ENCODE assay signal across 13 cellular contexts in the genomic region with DNA sequence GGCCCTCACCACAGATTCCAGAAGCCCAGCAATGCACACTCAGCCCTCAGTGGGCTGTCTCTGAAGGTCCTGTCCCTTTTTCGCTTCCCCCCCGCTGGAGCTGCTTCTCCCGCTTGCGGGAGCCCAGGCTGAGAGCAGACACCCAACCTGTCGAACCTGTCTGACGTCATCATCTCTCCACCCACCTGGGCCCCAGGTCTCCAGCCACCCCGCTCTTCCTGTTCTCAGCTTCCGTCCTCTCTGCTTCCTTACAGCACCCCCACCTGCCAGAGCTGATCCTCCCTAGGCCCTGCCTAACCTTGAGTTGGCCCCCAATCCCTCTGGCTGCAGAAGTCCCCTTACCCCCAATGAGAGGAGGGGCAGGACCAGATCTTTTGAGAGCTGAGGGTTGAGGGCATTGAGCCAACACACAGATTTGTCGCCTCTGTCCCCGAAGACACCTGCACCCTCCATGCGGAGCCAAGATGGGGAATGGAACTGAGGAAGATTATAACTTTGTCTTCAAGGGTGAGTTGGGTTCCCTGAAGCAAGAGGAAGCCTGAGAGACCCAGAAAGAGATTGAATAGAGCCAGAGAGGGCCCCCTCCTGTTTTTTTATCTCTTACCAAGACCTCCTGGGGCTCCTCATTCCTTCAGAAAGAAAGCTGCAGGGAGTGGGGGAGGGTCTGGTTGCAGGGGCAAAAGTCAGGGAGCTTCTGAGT. TPM values are rescaled to one million over a fixed set of nuclear protein-coding genes. Genes with fewer than 3 reads are reported as not detected.
DNase-seq lines count a peak whose midpoint lies in the region; ATAC-seq, FAIRE-seq and TF ChIP-seq lines count a peak whose summit lies in the region.
"Had no signal": no experiment of that assay in that cellular context is flagged by ENCODE, and none has a peak within 500 bp of the region (broad histone marks: within the 10 kb centered on the region; RNA-seq: fewer than 3 reads in every experiment).

A gene (plus strand): TSS at position 224 of the 700 bp plus-strand sequence. CDS start 241 bp downstream, at position 465.

- H3K27me3 Mint-ChIP-seq in activated T-cell treated with anti-CD3 and anti-CD28 coated beads, Interleukin-2, amount 50 U/mL, for 24 hours = no peaks in the 10 kb centered on the region
- H3K27me3 Mint-ChIP-seq in WTC11 (ENCODE audit: low read depth) (no peaks in the 10 kb centered on the region), type B pancreatic cell (no peaks in the 10 kb centered on the region)

- H3K9me3 ChIP-seq in kidney (ENCODE audit: control insufficient read depth in 1 of 2, low read length in 2 of 2) = no peaks in the 10 kb centered on the region

- ATAC-seq in WTC11 = peak; percentile 83
- ATAC-seq: Panc1 had no signal

- peak within 1 kb of the TSS; percentile 53 to 57 for H3K27ac ChIP-seq in kidney (ENCODE audit: low read depth in 2 of 2, low read length in 2 of 2)
- H3K27ac ChIP-seq: GM23248 had no signal

- H3K9me3 Mint-ChIP-seq in activated T-cell treated with anti-CD3 and anti-CD28 coated beads, Interleukin-2, amount 50 U/mL, for 24 hours = no peaks in the 10 kb centered on the region
- no peaks in the 10 kb centered on the region for H3K9me3 Mint-ChIP-seq in WTC11
- no peaks in the 10 kb centered on the region for H3K9me3 Mint-ChIP-seq in type B pancreatic cell

- peaks cover 0 to 4% of the 10 kb centered on the region in 2 donors for H3K36me3 ChIP-seq in kidney (ENCODE audit: control insufficient read depth in 1 of 2, insufficient read depth in 2 of 2, low read length in 2 of 2)

- CTCF ChIA-PET in WTC11 (lab: Charles Lee) = interaction anchor here (0.7 to 2.0 kb wide), 20 partner anchors 8 to 123 kb away, joined by 3 to 16 read pairs (median 6); a partner anchor contains a TSS

- no peak for DNase-seq in activated T-cell treated with anti-CD3 and anti-CD28 coated beads, Interleukin-2, amount 50 U/mL, for 24 hours
- DNase-seq in activated T-cell treated with anti-CD3 and anti-CD28 coated beads for 4 hours (no peak), WTC11 (ENCODE audit: low spot score) (peak; percentile 80), kidney (peak; percentile 85), type B pancreatic cell (ENCODE audit: extremely low spot score, unreplicated experiment) (no peak), NCI-H1930 (lab: John Stamatoyannopoulos, UW) (no peak), A172 (ENCODE audit: low spot score) (no peak)
- DNase-seq in stimulated activated naive CD4-positive, alpha-beta T cell (lab: John Stamatoyannopoulos, UW) = no peak
- DNase-seq: caudate nucleus, GM23248, substantia nigra had no signal

- H3K9ac ChIP-seq in kidney (ENCODE audit: low read length in 2 of 2) = peak within 1 kb of the TSS in 1 of 2 donors; percentile 75
- H3K9ac ChIP-seq: GM23248 had no signal

- peaks cover 24% of the 10 kb centered on the region for H3K36me3 Mint-ChIP-seq in activated T-cell treated with anti-CD3 and anti-CD28 coated beads, Interleukin-2, amount 50 U/mL, for 24 hours (ENCODE audit: low read depth)
- H3K36me3 Mint-ChIP-seq in WTC11 (peaks cover 6% of the 10 kb centered on the region), type B pancreatic cell (peaks cover 3% of the 10 kb centered on the region)

- H3K4me1 ChIP-seq in kidney (ENCODE audit: control insufficient read depth in 1 of 2, insufficient read depth in 1 of 2, low read depth in 1 of 2, low read length in 2 of 2) = peaks cover 0 to 4% of the 10 kb centered on the region in 2 donors

- POLR2A ChIA-PET in WTC11 (lab: Charles Lee) = interaction anchor here (0.5 to 1.6 kb wide), 16 partner anchors 10 to 127 kb away, joined by 3 to 17 read pairs (median 4); a partner anchor contains a TSS

- FAIRE-seq in kidney (lab: Jason Lieb, UNC) = no peak

- H3K4me3 ChIP-seq in kidney (ENCODE audit: low read length in 2 of 2) = peak within 1 kb of the TSS; percentile 59 to 75
- H3K4me3 ChIP-seq: GM23248 had no signal

- H3K4me3 Mint-ChIP-seq in activated T-cell treated with anti-CD3 and anti-CD28 coated beads, Interleukin-2, amount 50 U/mL, for 24 hours = no peak within 1 kb of the TSS
- H3K4me3 Mint-ChIP-seq in WTC11 = peak within 1 kb of the TSS; percentile 90
- H3K4me3 Mint-ChIP-seq in type B pancreatic cell = peak within 1 kb of the TSS; percentile 95

- peaks cover 21% of the 10 kb centered on the region for H3K4me1 Mint-ChIP-seq in activated T-cell treated with anti-CD3 and anti-CD28 coated beads, Interleukin-2, amount 50 U/mL, for 24 hours (ENCODE audit: low read depth)
- H3K4me1 Mint-ChIP-seq in WTC11 = peaks cover 37% of the 10 kb centered on the region
- H3K4me1 Mint-ChIP-seq in type B pancreatic cell (ENCODE audit: unreplicated experiment) = peaks cover 24% of the 10 kb centered on the region

- intact Hi-C loops in kidney (cut with DNase I) = no loop called here

- peak within 1 kb of the TSS; percentile 27 for H3K27ac Mint-ChIP-seq in activated T-cell treated with anti-CD3 and anti-CD28 coated beads, Interleukin-2, amount 50 U/mL, for 24 hours
- peak within 1 kb of the TSS; percentile 98 for H3K27ac Mint-ChIP-seq in WTC11
- H3K27ac Mint-ChIP-seq in type B pancreatic cell = peak within 1 kb of the TSS; percentile 99

- TF ChIP-seq CTCF in WTC11 (IDR thresholded peaks at IDR 0.05) (no peak), kidney (IDR thresholded peaks at IDR 0.05; ENCODE audit: borderline replicate concordance, extremely low read depth, insufficient read depth) (no peak), type B pancreatic cell (conservative IDR thresholded peaks at IDR 0.05) (no peak)

TF ChIP-seq in WTC11, 78 proteins besides CTCF, POLR2A, EP300 and RAD21 (continues in another document):
- TF ChIP-seq, protein P1, sequence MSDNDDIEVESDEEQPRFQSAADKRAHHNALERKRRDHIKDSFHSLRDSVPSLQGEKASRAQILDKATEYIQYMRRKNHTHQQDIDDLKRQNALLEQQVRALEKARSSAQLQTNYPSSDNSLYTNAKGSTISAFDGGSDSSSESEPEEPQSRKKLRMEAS (CRISPR knock-in tag; IDR thresholded peaks at IDR 0.05) = peak; percentile 58
- TF ChIP-seq ZNF138 (CRISPR knock-in tag; conservative IDR thresholded peaks at IDR 0.05) (0 out of 2 replicates have a peak, but pooled peaks have one; percentile 14), MYBL2 (CRISPR knock-in tag; IDR thresholded peaks at IDR 0.05) (0 out of 2 replicates have a peak, but pooled peaks have one; percentile 15), SMAD4 (CRISPR knock-in tag; IDR thresholded peaks at IDR 0.05) (no peak), ZNF423 (CRISPR knock-in tag; IDR thresholded peaks at IDR 0.05) (peak; percentile 94), RELA (CRISPR knock-in tag; IDR thresholded peaks at IDR 0.05; ENCODE audit: borderline replicate concordance) (no peak), ELF4 (CRISPR knock-in tag; IDR thresholded peaks at IDR 0.05; ENCODE audit: low read depth) (no peak), FOXP1 (CRISPR knock-in tag; IDR thresholded peaks at IDR 0.05; ENCODE audit: borderline replicate concordance) (no peak)
- TF ChIP-seq, protein P2, sequence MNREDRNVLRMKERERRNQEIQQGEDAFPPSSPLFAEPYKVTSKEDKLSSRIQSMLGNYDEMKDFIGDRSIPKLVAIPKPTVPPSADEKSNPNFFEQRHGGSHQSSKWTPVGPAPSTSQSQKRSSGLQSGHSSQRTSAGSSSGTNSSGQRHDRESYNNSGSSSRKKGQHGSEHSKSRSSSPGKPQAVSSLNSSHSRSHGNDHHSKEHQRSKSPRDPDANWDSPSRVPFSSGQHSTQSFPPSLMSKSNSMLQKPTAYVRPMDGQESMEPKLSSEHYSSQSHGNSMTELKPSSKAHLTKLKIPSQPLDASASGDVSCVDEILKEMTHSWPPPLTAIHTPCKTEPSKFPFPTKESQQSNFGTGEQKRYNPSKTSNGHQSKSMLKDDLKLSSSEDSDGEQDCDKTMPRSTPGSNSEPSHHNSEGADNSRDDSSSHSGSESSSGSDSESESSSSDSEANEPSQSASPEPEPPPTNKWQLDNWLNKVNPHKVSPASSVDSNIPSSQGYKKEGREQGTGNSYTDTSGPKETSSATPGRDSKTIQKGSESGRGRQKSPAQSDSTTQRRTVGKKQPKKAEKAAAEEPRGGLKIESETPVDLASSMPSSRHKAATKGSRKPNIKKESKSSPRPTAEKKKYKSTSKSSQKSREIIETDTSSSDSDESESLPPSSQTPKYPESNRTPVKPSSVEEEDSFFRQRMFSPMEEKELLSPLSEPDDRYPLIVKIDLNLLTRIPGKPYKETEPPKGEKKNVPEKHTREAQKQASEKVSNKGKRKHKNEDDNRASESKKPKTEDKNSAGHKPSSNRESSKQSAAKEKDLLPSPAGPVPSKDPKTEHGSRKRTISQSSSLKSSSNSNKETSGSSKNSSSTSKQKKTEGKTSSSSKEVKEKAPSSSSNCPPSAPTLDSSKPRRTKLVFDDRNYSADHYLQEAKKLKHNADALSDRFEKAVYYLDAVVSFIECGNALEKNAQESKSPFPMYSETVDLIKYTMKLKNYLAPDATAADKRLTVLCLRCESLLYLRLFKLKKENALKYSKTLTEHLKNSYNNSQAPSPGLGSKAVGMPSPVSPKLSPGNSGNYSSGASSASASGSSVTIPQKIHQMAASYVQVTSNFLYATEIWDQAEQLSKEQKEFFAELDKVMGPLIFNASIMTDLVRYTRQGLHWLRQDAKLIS (CRISPR knock-in tag; IDR thresholded peaks at IDR 0.05; ENCODE audit: borderline replicate concordance) = no peak
- TF ChIP-seq, protein P3, sequence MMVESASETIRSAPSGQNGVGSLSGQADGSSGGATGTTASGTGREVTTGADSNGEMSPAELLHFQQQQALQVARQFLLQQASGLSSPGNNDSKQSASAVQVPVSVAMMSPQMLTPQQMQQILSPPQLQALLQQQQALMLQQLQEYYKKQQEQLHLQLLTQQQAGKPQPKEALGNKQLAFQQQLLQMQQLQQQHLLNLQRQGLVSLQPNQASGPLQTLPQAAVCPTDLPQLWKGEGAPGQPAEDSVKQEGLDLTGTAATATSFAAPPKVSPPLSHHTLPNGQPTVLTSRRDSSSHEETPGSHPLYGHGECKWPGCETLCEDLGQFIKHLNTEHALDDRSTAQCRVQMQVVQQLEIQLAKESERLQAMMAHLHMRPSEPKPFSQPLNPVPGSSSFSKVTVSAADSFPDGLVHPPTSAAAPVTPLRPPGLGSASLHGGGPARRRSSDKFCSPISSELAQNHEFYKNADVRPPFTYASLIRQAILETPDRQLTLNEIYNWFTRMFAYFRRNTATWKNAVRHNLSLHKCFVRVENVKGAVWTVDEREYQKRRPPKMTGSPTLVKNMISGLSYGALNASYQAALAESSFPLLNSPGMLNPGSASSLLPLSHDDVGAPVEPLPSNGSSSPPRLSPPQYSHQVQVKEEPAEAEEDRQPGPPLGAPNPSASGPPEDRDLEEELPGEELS (CRISPR knock-in tag; IDR thresholded peaks at IDR 0.05) = no peak

RNA-seq across cellular contexts. Expression of the gene that starts here (rescaled TPM):
- total RNA-seq in WTC11 (2021) = 61.9 to 82.8 TPM (median 82.5 TPM) in 3 replicates
- 51.4 TPM for total RNA-seq in kidney
- 73.0 TPM for polyA plus RNA-seq in kidney (ENCODE audit: insufficient read depth, low read depth, low replicate concordance)
- 97.9 and 294 TPM in 2 replicates for total RNA-seq in type B pancreatic cell (ENCODE audit: low replicate concordance)
- total RNA-seq in A172 (2014; rRNA removed; shearing (Covaris generic)) = 0.12 TPM in 1 of 2 replicates, not detected in the other
- total RNA-seq: GM23248 had no signal
- polyA plus RNA-seq: AG04450, GM23248 had no signal

Comparison
In these comparisons a context has a peak if more than half of its experiments do, and no peak if none do; other contexts are left out.
1. RNA of the gene that starts here (total RNA-seq): 97.9 to 294 TPM in type B pancreatic cell, 61.9 to 82.8 TPM in WTC11 and 51.4 TPM in kidney (single experiment); 0.12 TPM in A172; every median in the first group is over 10 times any median in the second.
2. DNase-seq: peak in WTC11 (single experiment) and kidney (single experiment); none in activated T-cell treated with anti-CD3 and anti-CD28 coated beads, Interleukin-2, amount 50 U/mL, for 24 hours (single experiment), activated T-cell treated with anti-CD3 and anti-CD28 coated beads for 4 hours (single experiment), type B pancreatic cell (single experiment), stimulated activated naive CD4-positive, alpha-beta T cell (0 of 6), NCI-H1930 (0 of 2) and A172 (single experiment).
3. H3K27ac Mint-ChIP-seq: peak in every context shown above with its lines; median percentile 99 in type B pancreatic cell; 98 in WTC11; 27 in activated T-cell treated with anti-CD3 and anti-CD28 coated beads, Interleukin-2, amount 50 U/mL, for 24 hours.